Comparison of ENCODE assay signal across 8 cellular contexts in the genomic region with DNA sequence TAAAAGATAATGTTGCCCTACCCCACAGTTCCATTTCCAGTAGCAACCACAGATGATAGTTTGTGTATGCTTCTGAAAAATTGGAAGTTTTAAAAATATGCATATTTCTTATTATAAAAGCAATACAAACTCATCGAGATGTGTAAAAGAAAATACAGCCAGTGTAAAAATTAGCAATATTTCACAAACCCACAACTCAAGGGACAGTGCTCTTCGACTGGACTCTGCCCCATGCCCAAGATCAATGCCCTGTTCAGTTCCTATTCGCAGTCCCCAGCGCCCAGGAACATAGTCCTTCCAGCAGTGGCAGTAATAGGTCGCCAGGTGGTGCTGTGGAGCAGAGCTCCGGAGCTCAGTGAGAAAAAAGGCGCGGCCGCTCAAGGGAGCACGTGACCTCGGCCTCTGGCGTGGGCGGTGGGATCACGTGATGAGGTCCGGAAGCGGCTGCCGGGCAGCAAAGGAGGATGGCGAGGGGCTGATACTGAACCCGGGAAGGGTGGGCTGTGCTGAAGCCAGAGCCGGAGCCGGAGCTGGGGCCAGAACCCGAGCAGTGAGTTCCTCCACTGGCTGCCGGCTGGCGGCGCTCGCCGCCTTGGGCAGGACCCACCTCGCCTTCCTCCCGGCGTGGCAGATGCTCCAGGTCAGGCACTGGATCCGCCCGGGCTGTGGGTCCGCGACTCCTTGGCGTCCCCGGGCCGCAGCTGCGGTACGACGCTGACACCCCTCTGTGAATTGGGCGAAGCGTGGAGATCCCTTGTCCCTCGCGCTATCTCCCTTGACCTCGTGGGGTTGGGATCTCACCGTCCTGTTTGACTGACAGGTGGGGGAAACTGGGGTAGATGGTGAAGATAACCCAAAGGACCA. TPM values are rescaled to one million over a fixed set of nuclear protein-coding genes. Genes with fewer than 3 reads are reported as not detected.
DNase-seq lines count a peak whose midpoint lies in the region; ATAC-seq and TF ChIP-seq lines count a peak whose summit lies in the region.

A gene (plus strand): TSS at position 430 of the 864 bp plus-strand sequence. CDS start 11,190 bp downstream, outside the sequence.

- no peaks in the 10 kb centered on the region for H3K27me3 ChIP-seq in BJ (ENCODE audit: control insufficient read depth, insufficient read depth, low read length)

- peak; percentile 75 for ATAC-seq in HG03378 (IDR thresholded peaks at IDR 0.05; ENCODE audit: unreplicated experiment)

- POLR2A ChIA-PET in BJ (lab: Charles Lee): interaction anchor here (0.6 kb wide), 1 partner anchor 205 kb away, joined by 4 read pairs; no protein-coding TSS in a partner anchor

- CTCF ChIA-PET in BJ (lab: Yijun Ruan, JAX): interaction anchor here (0.6 to 5.8 kb wide), 34 partner anchors 9 to 660 kb away, joined by 3 to 45 read pairs (median 5); no protein-coding TSS in a partner anchor

- H3K27ac ChIP-seq in cingulate gyrus (ENCODE audit: low read depth, low read length): peak within 1 kb of the TSS; percentile 19

- peak within 1 kb of the TSS; percentile 85 for H3K4me3 ChIP-seq in BJ (ENCODE audit: low read depth, low read length)

- DNase-seq in BJ (ENCODE audit: low read depth): peak; percentile 33
- DNase-seq in NCI-H446 treated with DMSO at 0.1 percent for 48 hours (lab: John Stamatoyannopoulos, UW): peak; percentile 69
- peak; percentile 96 to 98 for DNase-seq in activated CD4-positive, alpha-beta T cell treated with anti-CD3 and anti-CD28 coated beads for 24 hours (ENCODE audit: low read depth in 2 of 2)
- DNase-seq in kidney tubule cell (ENCODE audit: low spot score): peak; percentile 89
- DNase-seq in stimulated activated CD4-positive, alpha-beta T cell treated with anti-CD3 and anti-CD28 coated beads, Interleukin-1b, Interleukin-23, amount 100 ng/mL, for 24 hours (ENCODE audit: low read depth in 4 of 4, low spot score in 1 of 4): peak; percentile 93 to 98 (median 96)

- TF ChIP-seq POLR2A in GM19099 (IDR thresholded peaks at IDR 0.05; ENCODE audit: extremely low read depth, insufficient read length, low read depth): peak; percentile 79

- TF ChIP-seq CTCF in BJ (IDR thresholded peaks at IDR 0.05; ENCODE audit: insufficient read depth, low read depth, low read length): peak; percentile 96

- no peaks in the 10 kb centered on the region for H3K36me3 ChIP-seq in BJ (ENCODE audit: control insufficient read depth, insufficient read depth, low read length)

RNA-seq across cellular contexts. Expression of the gene that starts here (rescaled TPM):
- 21.2 and 26.0 TPM in 2 replicates for polyA plus RNA-seq in BJ (2011; rRNA removed)
- polyA minus RNA-seq in BJ (2011; rRNA and poly(A)+ RNA removed): 26.5 and 44.2 TPM in 2 replicates

Comparison
In these comparisons a context has a peak if more than half of its experiments do, and no peak if none do; other contexts are left out.
1. Peak in every context shown above with its lines: DNase-seq, ATAC-seq, H3K4me3 ChIP-seq and H3K27ac ChIP-seq.
2. DNase-seq: peak in every context shown above with its lines; median percentile 97 in activated CD4-positive, alpha-beta T cell treated with anti-CD3 and anti-CD28 coated beads for 24 hours; 96 in stimulated activated CD4-positive, alpha-beta T cell treated with anti-CD3 and anti-CD28 coated beads, Interleukin-1b, Interleukin-23, amount 100 ng/mL, for 24 hours; 89 in kidney tubule cell; 69 in NCI-H446 treated with DMSO at 0.1 percent for 48 hours; 33 in BJ.